8 cellular contexts compared by ENCODE assay signal in the genomic region with DNA sequence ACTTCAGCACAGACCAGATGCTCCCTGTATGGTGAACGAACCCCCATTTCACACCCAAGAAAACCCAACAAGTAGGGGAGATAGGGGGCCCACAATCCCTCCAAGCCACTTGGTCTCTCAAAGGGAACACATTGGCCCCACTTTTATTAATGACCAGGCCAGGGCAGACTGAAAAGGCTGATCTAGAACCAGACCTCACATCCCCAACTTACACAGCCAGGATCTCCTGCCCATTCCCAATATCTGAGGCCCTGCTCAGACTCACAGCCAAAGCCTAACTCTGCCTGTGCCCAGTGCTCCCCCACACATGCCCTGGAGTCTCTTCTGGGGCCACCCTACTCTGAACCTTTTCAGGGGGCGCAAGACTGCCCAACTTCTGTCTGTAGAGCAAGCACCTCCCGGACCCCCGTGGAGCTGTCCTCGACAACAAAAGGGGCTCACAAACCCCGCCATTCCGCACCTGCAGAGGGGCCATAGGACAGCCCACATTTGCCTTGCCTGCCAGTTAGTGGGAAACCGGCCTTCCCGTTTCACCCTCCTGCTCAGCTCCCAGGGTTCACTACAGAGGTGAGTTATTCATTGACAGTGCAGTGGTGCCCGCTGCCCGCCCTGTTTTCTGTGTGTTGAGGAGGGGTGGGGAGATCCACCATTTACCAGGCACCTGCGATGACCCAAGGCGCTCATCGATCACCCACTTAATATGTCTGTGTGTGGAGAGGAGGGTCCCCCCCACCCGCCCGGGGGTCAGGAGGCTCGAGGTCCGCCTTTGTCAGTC. TPM values are rescaled to one million over a fixed set of nuclear protein-coding genes. Genes with fewer than 3 reads are reported as not detected.
DNase-seq lines count a peak whose midpoint lies in the region; ATAC-seq and TF ChIP-seq lines count a peak whose summit lies in the region.

No MANE protein-coding gene starts in this region.

- no peak overlapping the region for H3K56ac ChIP-seq in IMR-90 (ENCODE audit: extremely low read depth, insufficient read depth, low read length)

- H4K5ac ChIP-seq in IMR-90 (ENCODE audit: low read depth, low read length): no peak overlapping the region

- peak overlapping the region; percentile 50 for H3K4me3 ChIP-seq in IMR-90 (ENCODE audit: insufficient read depth, low read depth, low read length)
- peak overlapping the region; percentile 68 for H3K4me3 ChIP-seq in mucosa of descending colon

- peak overlapping the region; percentile 60 for H3K4ac ChIP-seq in IMR-90 (ENCODE audit: low read depth, low read length)

- H3K4me3 Mint-ChIP-seq in chondrocyte (ENCODE audit: unreplicated experiment): peak overlapping the region; percentile 78

- H2BK15ac ChIP-seq in IMR-90 (ENCODE audit: low read depth, low read length): no peak overlapping the region

- CTCF ChIA-PET in IMR-90 (lab: Yijun Ruan, JAX): no interaction called here

- no peak overlapping the region for H3K18ac ChIP-seq in IMR-90 (ENCODE audit: low read depth, low read length)

- TF ChIP-seq POLR2A in IMR-90 (IDR thresholded peaks at IDR 0.05; ENCODE audit: low read depth, low read length): no peak

- peaks cover 22 to 52% of the 10 kb centered on the region in 2 experiments; a peak in 3 of 4 replicates for H3K79me1 ChIP-seq in IMR-90 (ENCODE audit: low read depth in 1 of 2, low read length in 2 of 2)

- peak overlapping the region; percentile 64 for H3K23ac ChIP-seq in IMR-90 (ENCODE audit: low read depth, low read length)

- ATAC-seq in IMR-90 (ENCODE audit: low read depth) (peak; percentile 3; the same call in 1 of the 2 replicates), mucosa of descending colon (peak; percentile 75), HG02852 (IDR thresholded peaks at IDR 0.05; ENCODE audit: unreplicated experiment) (no peak)

- H3K14ac ChIP-seq in IMR-90 (replicated peaks; ENCODE audit: low read depth, low read length): peak overlapping the region; percentile 60; the same call in 1 of the 2 replicates

- in situ Hi-C loops in IMR-90 (cut with MboI; ENCODE audit: low sequenced_read_pairs): no loop called here
- in situ Hi-C loops in KBM-7 (cut with MboI; ENCODE audit: low pct_unique_long_range_greater_than_20kb, low sequenced_read_pairs): loop anchor here (10.0 kb wide), 1 partner anchor 153 kb away; no protein-coding TSS in a partner anchor

- WGBS in IMR-90 (ENCODE audit: extremely low coverage in 2 of 2, insufficient read length in 1 of 2), 2 experiments: 3% methylated on average over 4 of the region's 18 CpGs; no CpG with 5 or more reads in 1 of the 2 experiments

- peak overlapping the region; percentile 71 for H3K4me2 ChIP-seq in IMR-90 (ENCODE audit: low read depth, low read length)

- BruUV-seq in IMR-90 (replicated peaks; lab: Mats Ljungman, UMichigan): no TSS peak

- peak overlapping the region; percentile 64 for H2AK5ac ChIP-seq in IMR-90 (ENCODE audit: low read depth, low read length)

- H3K9me3 Mint-ChIP-seq in chondrocyte (ENCODE audit: low read depth): no peaks in the 10 kb centered on the region

- intact Hi-C loops in IMR-90 (cut with micrococcal nuclease) (no loop called here), mucosa of descending colon (cut with DNase I, micrococcal nuclease) (no loop called here)

- peaks cover 30% of the 10 kb centered on the region for H4K20me1 ChIP-seq in IMR-90 (ENCODE audit: insufficient read depth, low read length)

- no peak overlapping the region; the same call in 1 of the 2 replicates for H2BK120ac ChIP-seq in IMR-90 (ENCODE audit: low read depth, low read length)

- TF ChIP-seq RAD21 in IMR-90 (IDR thresholded peaks at IDR 0.05; ENCODE audit: low read length): no peak

- H3K9me1 ChIP-seq in IMR-90 (ENCODE audit: insufficient read depth, low read length): peaks cover 16% of the 10 kb centered on the region

- H4K91ac ChIP-seq in IMR-90 (ENCODE audit: insufficient read depth, low read depth, low read length): peak overlapping the region; percentile 28

- peak overlapping the region; percentile 80 for H3K27ac Mint-ChIP-seq in chondrocyte (ENCODE audit: unreplicated experiment)

- H3K9me3 ChIP-seq in IMR-90 (ENCODE audit: control insufficient read depth, insufficient read depth, low read length): no peaks in the 10 kb centered on the region
- H3K9me3 ChIP-seq in mucosa of descending colon: no peaks in the 10 kb centered on the region

- peak overlapping the region in 1 of 2 experiments; percentile 80; a peak in 1 of 4 replicates for H4K8ac ChIP-seq in IMR-90 (ENCODE audit: low read depth in 2 of 2, low read length in 2 of 2)

- peaks cover 80% of the 10 kb centered on the region for H3K4me1 Mint-ChIP-seq in chondrocyte (ENCODE audit: low read depth)

- DNase-seq in IMR-90 (no peak), chondrocyte (ENCODE audit: low spot score) (peak; percentile 70), mucosa of descending colon (peak; percentile 77 to 82 (median 80)), KBM-7 (no peak), SK-N-DZ (ENCODE audit: low spot score) (no peak), epidermal melanocyte (ENCODE audit: insufficient read length, low spot score) (no peak)

- H3K4me1 ChIP-seq in IMR-90 (ENCODE audit: control insufficient read depth, insufficient read depth, low read length) (peaks cover 29% of the 10 kb centered on the region), mucosa of descending colon (ENCODE audit: low read depth) (peaks cover 32% of the 10 kb centered on the region)

- no peak overlapping the region for H2BK20ac ChIP-seq in IMR-90 (ENCODE audit: low read depth, low read length)

- no peaks in the 10 kb centered on the region for H3K27me3 ChIP-seq in IMR-90 (ENCODE audit: control insufficient read depth, insufficient read depth, low read length)

- dilution Hi-C loops in IMR-90 (cut with HindIII; ENCODE audit: low sequenced_read_pairs, unreplicated experiment): no loop called here

- H2BK5ac ChIP-seq in IMR-90 (ENCODE audit: low read depth, low read length, poor library complexity, severe bottlenecking): no peak overlapping the region

- peak overlapping the region; percentile 43 for H3K9ac ChIP-seq in IMR-90 (ENCODE audit: low read depth, low read length)

- H3K27ac ChIP-seq in C4-2B (peak overlapping the region; percentile 88), IMR-90 (ENCODE audit: insufficient read depth, low read length) (peak overlapping the region; percentile 14; the same call in 1 of the 2 replicates)

- H3K36me3 Mint-ChIP-seq in chondrocyte (ENCODE audit: low read depth): peaks cover 3% of the 10 kb centered on the region

- no peaks in the 10 kb centered on the region for H3K27me3 Mint-ChIP-seq in chondrocyte (ENCODE audit: low read depth)

- H2AFZ ChIP-seq in IMR-90 (replicated peaks; ENCODE audit: low read length, poor library complexity): peak overlapping the region; percentile 98

- TF ChIP-seq CTCF in C4-2B (conservative IDR thresholded peaks at IDR 0.05): no peak
- TF ChIP-seq CTCF in IMR-90 (conservative IDR thresholded peaks at IDR 0.05; ENCODE audit: low read depth, low read length): no peak
- TF ChIP-seq CTCF in chondrocyte (IDR thresholded peaks at IDR 0.05): no peak
- TF ChIP-seq CTCF in mucosa of descending colon (IDR thresholded peaks at IDR 0.05): no peak

- H3K36me3 ChIP-seq in IMR-90 (ENCODE audit: control insufficient read depth, insufficient read depth, low read length) (peaks cover 15% of the 10 kb centered on the region), mucosa of descending colon (ENCODE audit: low read depth) (no peaks in the 10 kb centered on the region)

- POLR2A ChIA-PET in IMR-90 (lab: Charles Lee; ENCODE audit: unreplicated experiment): no interaction called here

- H2AK9ac ChIP-seq in IMR-90 (replicated peaks; ENCODE audit: low read depth, low read length, poor library complexity): peak overlapping the region; percentile 23

RNA-seq across cellular contexts. Expression of gene PLXNB1, which starts 1.6 kb away (rescaled TPM):
- total RNA-seq in IMR-90 (2012; rRNA removed) (5.2 and 9.2 TPM in 2 replicates), chondrocyte (63.2 to 115 TPM (median 108 TPM) in 3 replicates), mucosa of descending colon (100 to 1,000 TPM in 2 of 3 donors, 10 to 100 TPM in 1; 98.1 to 136 (median 127) TPM)
- polyA plus RNA-seq in IMR-90 (2012; rRNA removed): 25.3 and 27.0 TPM in 2 replicates
- 11.3 and 16.3 TPM in 2 replicates for polyA plus RNA-seq in IMR-90 (2012; cell fraction: cytosol; rRNA removed)
- 156 and 317 TPM in 2 replicates for polyA plus RNA-seq in IMR-90 (2012; cell fraction: nucleus; rRNA removed; ENCODE audit: low replicate concordance)
- 11.0 and 15.7 TPM in 2 replicates for polyA plus RNA-seq in SK-N-DZ (2014; cell fraction: cytosol; rRNA removed)
- polyA plus RNA-seq in SK-N-DZ (2014; cell fraction: nucleus; rRNA removed): 176 and 212 TPM in 2 replicates

RNA-seq across cellular contexts. Expression of gene CCDC51, which starts 11.6 kb away (rescaled TPM):
- total RNA-seq in IMR-90 (2012; rRNA removed) (15.3 and 16.1 TPM in 2 replicates), chondrocyte (13.3 to 25.8 TPM (median 23.9 TPM) in 3 replicates), mucosa of descending colon (10 to 100 TPM; 13.0 to 15.3 (median 14.8) TPM)
- polyA plus RNA-seq in IMR-90 (2012; rRNA removed): 11.0 TPM in 2 replicates
- 11.0 and 14.3 TPM in 2 replicates for polyA plus RNA-seq in IMR-90 (2012; cell fraction: cytosol; rRNA removed)
- 4.0 and 4.7 TPM in 2 replicates for polyA plus RNA-seq in IMR-90 (2012; cell fraction: nucleus; rRNA removed; ENCODE audit: low replicate concordance)
- 46.3 and 51.8 TPM in 2 replicates for polyA plus RNA-seq in SK-N-DZ (2014; cell fraction: cytosol; rRNA removed)
- 18.6 and 21.1 TPM in 2 replicates for polyA plus RNA-seq in SK-N-DZ (2014; cell fraction: nucleus; rRNA removed)

RNA-seq across cellular contexts. Expression of gene TMA7, which starts 11.8 kb away (rescaled TPM):
- total RNA-seq in IMR-90 (2012; rRNA removed) (81.9 and 131 TPM in 2 replicates), chondrocyte (184 to 243 TPM (median 184 TPM) in 3 replicates), mucosa of descending colon (100 to 1,000 TPM; 130 to 193 (median 153) TPM)
- 220 and 240 TPM in 2 replicates for polyA plus RNA-seq in IMR-90 (2012; rRNA removed)
- 76.2 and 162 TPM in 2 replicates for polyA plus RNA-seq in IMR-90 (2012; cell fraction: cytosol; rRNA removed)
- polyA plus RNA-seq in IMR-90 (2012; cell fraction: nucleus; rRNA removed; ENCODE audit: low replicate concordance): 19.3 and 97.5 TPM in 2 replicates
- polyA plus RNA-seq in SK-N-DZ (2014; cell fraction: cytosol; rRNA removed): 296 and 348 TPM in 2 replicates
- 209 and 321 TPM in 2 replicates for polyA plus RNA-seq in SK-N-DZ (2014; cell fraction: nucleus; rRNA removed)

RNA-seq across cellular contexts. Expression of gene ATRIP, which starts 18.3 kb away (rescaled TPM):
- total RNA-seq in IMR-90 (2012; rRNA removed): 7.2 and 10.8 TPM in 2 replicates
- polyA plus RNA-seq in IMR-90 (2012; rRNA removed): 6.8 and 7.2 TPM in 2 replicates
- 3.8 and 4.0 TPM in 2 replicates for polyA plus RNA-seq in IMR-90 (2012; cell fraction: cytosol; rRNA removed)
- polyA plus RNA-seq in IMR-90 (2012; cell fraction: nucleus; rRNA removed; ENCODE audit: low replicate concordance): 8.2 and 14.4 TPM in 2 replicates
- 8.7 to 10.7 TPM (median 8.8 TPM) in 3 replicates for total RNA-seq in chondrocyte
- total RNA-seq in mucosa of descending colon: 1 to 10 TPM; 4.5 to 7.2 (median 6.2) TPM
- 8.2 and 8.6 TPM in 2 replicates for polyA plus RNA-seq in SK-N-DZ (2014; cell fraction: cytosol; rRNA removed)
- 16.8 and 17.7 TPM in 2 replicates for polyA plus RNA-seq in SK-N-DZ (2014; cell fraction: nucleus; rRNA removed)

RNA-seq across cellular contexts. Expression of gene FBXW12, which starts 56.3 kb away (rescaled TPM):
- not detected in 2 replicates for total RNA-seq in IMR-90 (2012; rRNA removed)
- polyA plus RNA-seq in IMR-90 (2012; rRNA removed): not detected in 2 replicates
- not detected in 2 replicates for polyA plus RNA-seq in IMR-90 (2012; cell fraction: cytosol; rRNA removed)
- 0.07 TPM in 1 of 2 replicates, not detected in the other for polyA plus RNA-seq in IMR-90 (2012; cell fraction: nucleus; rRNA removed; ENCODE audit: low replicate concordance)
- not detected in 3 replicates for total RNA-seq in chondrocyte
- not detected for total RNA-seq in mucosa of descending colon
- polyA plus RNA-seq in SK-N-DZ (2014; cell fraction: cytosol; rRNA removed): 0.12 TPM in 1 of 2 replicates, not detected in the other
- 0.53 and 1.3 TPM in 2 replicates for polyA plus RNA-seq in SK-N-DZ (2014; cell fraction: nucleus; rRNA removed)

Comparison
In these comparisons a context has a peak if more than half of its experiments do, and no peak if none do; other contexts are left out.
1. DNase-seq: peak in chondrocyte (single experiment) and mucosa of descending colon (3 of 3); none in IMR-90 (single experiment), KBM-7 (single experiment), SK-N-DZ (single experiment) and epidermal melanocyte (single experiment).